ENCODE assay signal across 8 cellular contexts in genomic region chr22:49960967-49961600, GRCh38. TPM values are rescaled to one million over a fixed set of nuclear protein-coding genes. Genes with fewer than 3 reads are reported as not detected.
DNase-seq lines count a peak whose midpoint lies in the region; ATAC-seq and TF ChIP-seq lines count a peak whose summit lies in the region.

No MANE protein-coding gene starts in this region.

- H3K27me3 Mint-ChIP-seq in activated naive CD4-positive, alpha-beta T cell treated with anti-CD3 and anti-CD28 coated beads, Interleukin-2, amount 10 ng/mL, durations not matched to agents 7 days and 5 days: no peaks in the 10 kb centered on the region

- H3K4me3 Mint-ChIP-seq in activated naive CD4-positive, alpha-beta T cell treated with anti-CD3 and anti-CD28 coated beads, Interleukin-2, amount 10 ng/mL, durations not matched to agents 7 days and 5 days: peak overlapping the region; percentile 90

- H3K36me3 ChIP-seq in KOPT-K1 (ENCODE audit: insufficient read depth, low read length) (peaks cover 41% of the 10 kb centered on the region), psoas muscle (ENCODE audit: insufficient read depth in 1 of 2, low read depth in 1 of 2) (peaks cover 9 to 23% of the 10 kb centered on the region in 2 donors)

- peaks cover 41% of the 10 kb centered on the region for H3K4me1 ChIP-seq in psoas muscle

- intact Hi-C loops in left cardiac atrium (cut with DNase I) (no loop called here), psoas muscle (cut with DNase I) (loop anchor here (2.0 kb wide), 2 partner anchors 24 to 26 kb away; no protein-coding TSS in a partner anchor)

- peaks cover 16% of the 10 kb centered on the region for H3K36me3 Mint-ChIP-seq in activated naive CD4-positive, alpha-beta T cell treated with anti-CD3 and anti-CD28 coated beads, Interleukin-2, amount 10 ng/mL, durations not matched to agents 7 days and 5 days

- no peak for TF ChIP-seq CTCF in psoas muscle (IDR thresholded peaks at IDR 0.05)

- 0 to 1% (median 1%) methylated on average over 47 to 89 of the region's 89 CpGs for WGBS in psoas muscle, 3 donors

- CTCF ChIA-PET in activated naive CD4-positive, alpha-beta T cell treated with anti-CD3 and anti-CD28 coated beads, Interleukin-2, amount 10 ng/mL, durations not matched to agents 7 days and 5 days (lab: Charles Lee): no interaction called here

- peak overlapping the region; percentile 89 for H3K27ac Mint-ChIP-seq in activated naive CD4-positive, alpha-beta T cell treated with anti-CD3 and anti-CD28 coated beads, Interleukin-2, amount 10 ng/mL, durations not matched to agents 7 days and 5 days

- DNase-seq in ELR (ENCODE audit: low read depth) (peak; percentile 73), left cardiac atrium (peak; percentile 60), psoas muscle (peak; percentile 55 to 76), DMS153 treated with DMSO at 0.1 percent for 48 hours (lab: John Stamatoyannopoulos, UW; ENCODE audit: unreplicated experiment) (no peak), NCI-H2107 treated with DMSO at 0.1 percent for 48 hours (lab: John Stamatoyannopoulos, UW; ENCODE audit: unreplicated experiment) (no peak), GDM1 (lab: John Stamatoyannopoulos, UW) (no peak)
- peak; percentile 60 for DNase-seq in activated naive CD4-positive, alpha-beta T cell treated with anti-CD3 and anti-CD28 coated beads, Interleukin-2, amount 10 ng/mL, durations not matched to agents 7 days and 5 days

- peak overlapping the region; percentile 86 for H3K4me3 ChIP-seq in psoas muscle

- H3K9me3 ChIP-seq in KOPT-K1 (ENCODE audit: insufficient read depth, low read length, poor library complexity, severe bottlenecking) (no peaks in the 10 kb centered on the region), psoas muscle (no peaks in the 10 kb centered on the region)

- no peaks in the 10 kb centered on the region for H3K9me3 Mint-ChIP-seq in activated naive CD4-positive, alpha-beta T cell treated with anti-CD3 and anti-CD28 coated beads, Interleukin-2, amount 10 ng/mL, durations not matched to agents 7 days and 5 days

- H3K4me1 Mint-ChIP-seq in activated naive CD4-positive, alpha-beta T cell treated with anti-CD3 and anti-CD28 coated beads, Interleukin-2, amount 10 ng/mL, durations not matched to agents 7 days and 5 days: peaks cover 36% of the 10 kb centered on the region

- H3K27me3 ChIP-seq in psoas muscle (ENCODE audit: insufficient read depth in 3 of 3, low read length in 2 of 3): no peaks in the 10 kb centered on the region

- H3K27ac ChIP-seq in KOPT-K1 (ENCODE audit: low read depth, low read length, poor library complexity, severe bottlenecking): peak overlapping the region; percentile 92
- H3K27ac ChIP-seq in psoas muscle: peak overlapping the region; percentile 97

- ATAC-seq in left cardiac atrium: peak in 1 of 2 donors; percentile 1
- no peak for ATAC-seq in psoas muscle

RNA-seq across cellular contexts. Expression of gene PIM3, which starts 0.5 kb away (rescaled TPM):
- 10 to 100 TPM; 44.1 to 66.8 TPM for total RNA-seq in left cardiac atrium
- 100 to 1,000 TPM in 2 of 4 donors, 10 to 100 TPM in 2; 40.5 to 128 (median 84.5) TPM for total RNA-seq in psoas muscle
- 10 to 100 TPM; 66.4 to 84.5 (median 79.0) TPM for polyA plus RNA-seq in psoas muscle

RNA-seq across cellular contexts. Expression of gene CRELD2, which starts 42.6 kb away (rescaled TPM):
- total RNA-seq in left cardiac atrium: 10 to 100 TPM; 30.1 to 43.7 TPM
- 10 to 100 TPM in 3 of 4 donors, 1 to 10 TPM in 1; 9.9 to 14.0 (median 11.5) TPM for total RNA-seq in psoas muscle
- 10 to 100 TPM in 2 of 3 donors, 1 to 10 TPM in 1; 8.8 to 14.1 (median 11.6) TPM for polyA plus RNA-seq in psoas muscle

RNA-seq across cellular contexts. Expression of gene ALG12, which starts 42.8 kb away (rescaled TPM):
- total RNA-seq in left cardiac atrium (10 to 100 TPM; 15.3 to 15.9 TPM), psoas muscle (10 to 100 TPM in 2 of 4 donors, 1 to 10 TPM in 2; 6.5 to 10.8 (median 8.7) TPM)
- 10 to 100 TPM in 1 of 3 donors, 1 to 10 TPM in 2; 8.0 to 11.0 (median 8.2) TPM for polyA plus RNA-seq in psoas muscle

RNA-seq across cellular contexts. Expression of gene IL17REL, which starts 51.5 kb away (rescaled TPM):
- total RNA-seq in left cardiac atrium: not detected
- total RNA-seq in psoas muscle: not detected
- not detected for polyA plus RNA-seq in psoas muscle

Comparison
In these comparisons a context has a peak if more than half of its experiments do, and no peak if none do; other contexts are left out.
1. DNase-seq: peak in ELR (single experiment), activated naive CD4-positive, alpha-beta T cell treated with anti-CD3 and anti-CD28 coated beads, Interleukin-2, amount 10 ng/mL, durations not matched to agents 7 days and 5 days (single experiment), left cardiac atrium (single experiment) and psoas muscle (2 of 2); none in DMS153 treated with DMSO at 0.1 percent for 48 hours (single experiment), NCI-H2107 treated with DMSO at 0.1 percent for 48 hours (single experiment) and GDM1 (single experiment).
2. intact Hi-C loops: an anchor here in psoas muscle (2.0 kb wide); none called in left cardiac atrium.